ENCODE assay signal across 1 cellular context in the genomic region with DNA sequence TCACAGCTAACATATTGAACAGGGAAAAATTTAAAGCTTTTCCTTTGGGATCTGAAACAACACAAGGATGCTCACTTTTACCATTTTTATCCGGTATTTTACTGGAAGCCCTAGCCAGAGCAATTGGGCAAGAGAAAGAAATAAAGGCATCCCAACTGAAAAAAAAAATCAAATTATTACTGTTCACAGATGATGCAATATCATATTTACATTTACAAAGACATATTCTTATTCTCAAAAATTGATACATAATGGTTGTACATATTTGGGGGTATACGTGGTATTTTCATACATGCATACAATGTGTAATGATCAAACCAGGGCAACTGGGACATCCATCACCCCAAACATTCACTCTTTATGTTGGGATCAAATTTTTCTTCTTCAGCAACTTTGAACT.
TF ChIP-seq lines count a peak whose summit lies in the region.

No MANE protein-coding gene starts in this region.

TF ChIP-seq in K562, 482 proteins besides CTCF, POLR2A, EP300 and RAD21:
- TF ChIP-seq, protein P1, sequence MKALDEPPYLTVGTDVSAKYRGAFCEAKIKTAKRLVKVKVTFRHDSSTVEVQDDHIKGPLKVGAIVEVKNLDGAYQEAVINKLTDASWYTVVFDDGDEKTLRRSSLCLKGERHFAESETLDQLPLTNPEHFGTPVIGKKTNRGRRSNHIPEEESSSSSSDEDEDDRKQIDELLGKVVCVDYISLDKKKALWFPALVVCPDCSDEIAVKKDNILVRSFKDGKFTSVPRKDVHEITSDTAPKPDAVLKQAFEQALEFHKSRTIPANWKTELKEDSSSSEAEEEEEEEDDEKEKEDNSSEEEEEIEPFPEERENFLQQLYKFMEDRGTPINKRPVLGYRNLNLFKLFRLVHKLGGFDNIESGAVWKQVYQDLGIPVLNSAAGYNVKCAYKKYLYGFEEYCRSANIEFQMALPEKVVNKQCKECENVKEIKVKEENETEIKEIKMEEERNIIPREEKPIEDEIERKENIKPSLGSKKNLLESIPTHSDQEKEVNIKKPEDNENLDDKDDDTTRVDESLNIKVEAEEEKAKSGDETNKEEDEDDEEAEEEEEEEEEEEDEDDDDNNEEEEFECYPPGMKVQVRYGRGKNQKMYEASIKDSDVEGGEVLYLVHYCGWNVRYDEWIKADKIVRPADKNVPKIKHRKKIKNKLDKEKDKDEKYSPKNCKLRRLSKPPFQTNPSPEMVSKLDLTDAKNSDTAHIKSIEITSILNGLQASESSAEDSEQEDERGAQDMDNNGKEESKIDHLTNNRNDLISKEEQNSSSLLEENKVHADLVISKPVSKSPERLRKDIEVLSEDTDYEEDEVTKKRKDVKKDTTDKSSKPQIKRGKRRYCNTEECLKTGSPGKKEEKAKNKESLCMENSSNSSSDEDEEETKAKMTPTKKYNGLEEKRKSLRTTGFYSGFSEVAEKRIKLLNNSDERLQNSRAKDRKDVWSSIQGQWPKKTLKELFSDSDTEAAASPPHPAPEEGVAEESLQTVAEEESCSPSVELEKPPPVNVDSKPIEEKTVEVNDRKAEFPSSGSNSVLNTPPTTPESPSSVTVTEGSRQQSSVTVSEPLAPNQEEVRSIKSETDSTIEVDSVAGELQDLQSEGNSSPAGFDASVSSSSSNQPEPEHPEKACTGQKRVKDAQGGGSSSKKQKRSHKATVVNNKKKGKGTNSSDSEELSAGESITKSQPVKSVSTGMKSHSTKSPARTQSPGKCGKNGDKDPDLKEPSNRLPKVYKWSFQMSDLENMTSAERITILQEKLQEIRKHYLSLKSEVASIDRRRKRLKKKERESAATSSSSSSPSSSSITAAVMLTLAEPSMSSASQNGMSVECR (CRISPR knock-in tag; IDR thresholded peaks at IDR 0.05) = no peak
- TF ChIP-seq NFIC (IDR thresholded peaks at IDR 0.05) (no peak), ZNF175 (CRISPR knock-in tag; IDR thresholded peaks at IDR 0.05; ENCODE audit: low read depth) (no peak), ETS2 (tag; IDR thresholded peaks at IDR 0.05; ENCODE audit: borderline replicate concordance, poor library complexity, severe bottlenecking) (no peak), LCOR (CRISPR knock-in tag; IDR thresholded peaks at IDR 0.05) (no peak), ZFPM2 (CRISPR knock-in tag; IDR thresholded peaks at IDR 0.05) (no peak), ZNF644 (tag; IDR thresholded peaks at IDR 0.05; ENCODE audit: low read depth) (no peak), RBFOX2 (IDR thresholded peaks at IDR 0.05; ENCODE audit: low read depth, low read length) (no peak), ARNT (IDR thresholded peaks at IDR 0.05) (no peak), CEBPG (CRISPR knock-in tag; IDR thresholded peaks at IDR 0.05) (no peak), CEBPG (tag; conservative IDR thresholded peaks at IDR 0.05 in 1 of 2, IDR thresholded peaks at IDR 0.05 in 1 of 2) (peak; percentile 32 to 80; a peak in 3 of 4 replicates), CEBPB (tag; IDR thresholded peaks at IDR 0.05) (0 out of 2 replicates have a peak, but pooled peaks have one; percentile 26), SRF (CRISPR knock-in tag; IDR thresholded peaks at IDR 0.05) (no peak), ZNF3 (CRISPR knock-in tag; IDR thresholded peaks at IDR 0.05) (no peak), JUND (IDR thresholded peaks at IDR 0.05; ENCODE audit: borderline replicate concordance, low read depth, low read length) (no peak), JUND (tag; IDR thresholded peaks at IDR 0.05; ENCODE audit: borderline replicate concordance, low read depth, low read length) (no peak), ZNF224 (CRISPR knock-in tag; IDR thresholded peaks at IDR 0.05) (no peak)
- TF ChIP-seq, protein P2, sequence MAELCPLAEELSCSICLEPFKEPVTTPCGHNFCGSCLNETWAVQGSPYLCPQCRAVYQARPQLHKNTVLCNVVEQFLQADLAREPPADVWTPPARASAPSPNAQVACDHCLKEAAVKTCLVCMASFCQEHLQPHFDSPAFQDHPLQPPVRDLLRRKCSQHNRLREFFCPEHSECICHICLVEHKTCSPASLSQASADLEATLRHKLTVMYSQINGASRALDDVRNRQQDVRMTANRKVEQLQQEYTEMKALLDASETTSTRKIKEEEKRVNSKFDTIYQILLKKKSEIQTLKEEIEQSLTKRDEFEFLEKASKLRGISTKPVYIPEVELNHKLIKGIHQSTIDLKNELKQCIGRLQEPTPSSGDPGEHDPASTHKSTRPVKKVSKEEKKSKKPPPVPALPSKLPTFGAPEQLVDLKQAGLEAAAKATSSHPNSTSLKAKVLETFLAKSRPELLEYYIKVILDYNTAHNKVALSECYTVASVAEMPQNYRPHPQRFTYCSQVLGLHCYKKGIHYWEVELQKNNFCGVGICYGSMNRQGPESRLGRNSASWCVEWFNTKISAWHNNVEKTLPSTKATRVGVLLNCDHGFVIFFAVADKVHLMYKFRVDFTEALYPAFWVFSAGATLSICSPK (IDR thresholded peaks at IDR 0.05; ENCODE audit: borderline replicate concordance) = no peak
- TF ChIP-seq, protein P3, sequence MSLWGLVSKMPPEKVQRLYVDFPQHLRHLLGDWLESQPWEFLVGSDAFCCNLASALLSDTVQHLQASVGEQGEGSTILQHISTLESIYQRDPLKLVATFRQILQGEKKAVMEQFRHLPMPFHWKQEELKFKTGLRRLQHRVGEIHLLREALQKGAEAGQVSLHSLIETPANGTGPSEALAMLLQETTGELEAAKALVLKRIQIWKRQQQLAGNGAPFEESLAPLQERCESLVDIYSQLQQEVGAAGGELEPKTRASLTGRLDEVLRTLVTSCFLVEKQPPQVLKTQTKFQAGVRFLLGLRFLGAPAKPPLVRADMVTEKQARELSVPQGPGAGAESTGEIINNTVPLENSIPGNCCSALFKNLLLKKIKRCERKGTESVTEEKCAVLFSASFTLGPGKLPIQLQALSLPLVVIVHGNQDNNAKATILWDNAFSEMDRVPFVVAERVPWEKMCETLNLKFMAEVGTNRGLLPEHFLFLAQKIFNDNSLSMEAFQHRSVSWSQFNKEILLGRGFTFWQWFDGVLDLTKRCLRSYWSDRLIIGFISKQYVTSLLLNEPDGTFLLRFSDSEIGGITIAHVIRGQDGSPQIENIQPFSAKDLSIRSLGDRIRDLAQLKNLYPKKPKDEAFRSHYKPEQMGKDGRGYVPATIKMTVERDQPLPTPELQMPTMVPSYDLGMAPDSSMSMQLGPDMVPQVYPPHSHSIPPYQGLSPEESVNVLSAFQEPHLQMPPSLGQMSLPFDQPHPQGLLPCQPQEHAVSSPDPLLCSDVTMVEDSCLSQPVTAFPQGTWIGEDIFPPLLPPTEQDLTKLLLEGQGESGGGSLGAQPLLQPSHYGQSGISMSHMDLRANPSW (CRISPR knock-in tag; IDR thresholded peaks at IDR 0.05) = no peak
- TF ChIP-seq, protein P4, sequence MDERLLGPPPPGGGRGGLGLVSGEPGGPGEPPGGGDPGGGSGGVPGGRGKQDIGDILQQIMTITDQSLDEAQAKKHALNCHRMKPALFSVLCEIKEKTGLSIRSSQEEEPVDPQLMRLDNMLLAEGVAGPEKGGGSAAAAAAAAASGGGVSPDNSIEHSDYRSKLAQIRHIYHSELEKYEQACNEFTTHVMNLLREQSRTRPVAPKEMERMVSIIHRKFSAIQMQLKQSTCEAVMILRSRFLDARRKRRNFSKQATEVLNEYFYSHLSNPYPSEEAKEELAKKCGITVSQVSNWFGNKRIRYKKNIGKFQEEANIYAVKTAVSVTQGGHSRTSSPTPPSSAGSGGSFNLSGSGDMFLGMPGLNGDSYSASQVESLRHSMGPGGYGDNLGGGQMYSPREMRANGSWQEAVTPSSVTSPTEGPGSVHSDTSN (CRISPR knock-in tag; IDR thresholded peaks at IDR 0.05; ENCODE audit: low read depth) = no peak
- TF ChIP-seq, protein P4 (tag; conservative IDR thresholded peaks at IDR 0.05; ENCODE audit: low read depth) = no peak
- TF ChIP-seq, protein P5, sequence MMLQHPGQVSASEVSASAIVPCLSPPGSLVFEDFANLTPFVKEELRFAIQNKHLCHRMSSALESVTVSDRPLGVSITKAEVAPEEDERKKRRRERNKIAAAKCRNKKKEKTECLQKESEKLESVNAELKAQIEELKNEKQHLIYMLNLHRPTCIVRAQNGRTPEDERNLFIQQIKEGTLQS (IDR thresholded peaks at IDR 0.05) = peak; percentile 55; the same call in 1 of the 2 replicates
- TF ChIP-seq, protein P5 (CRISPR knock-in tag; conservative IDR thresholded peaks at IDR 0.05) = no peak
- TF ChIP-seq, protein P6, sequence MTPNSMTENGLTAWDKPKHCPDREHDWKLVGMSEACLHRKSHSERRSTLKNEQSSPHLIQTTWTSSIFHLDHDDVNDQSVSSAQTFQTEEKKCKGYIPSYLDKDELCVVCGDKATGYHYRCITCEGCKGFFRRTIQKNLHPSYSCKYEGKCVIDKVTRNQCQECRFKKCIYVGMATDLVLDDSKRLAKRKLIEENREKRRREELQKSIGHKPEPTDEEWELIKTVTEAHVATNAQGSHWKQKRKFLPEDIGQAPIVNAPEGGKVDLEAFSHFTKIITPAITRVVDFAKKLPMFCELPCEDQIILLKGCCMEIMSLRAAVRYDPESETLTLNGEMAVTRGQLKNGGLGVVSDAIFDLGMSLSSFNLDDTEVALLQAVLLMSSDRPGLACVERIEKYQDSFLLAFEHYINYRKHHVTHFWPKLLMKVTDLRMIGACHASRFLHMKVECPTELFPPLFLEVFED (CRISPR knock-in tag; conservative IDR thresholded peaks at IDR 0.05) = no peak
- TF ChIP-seq, protein P7, sequence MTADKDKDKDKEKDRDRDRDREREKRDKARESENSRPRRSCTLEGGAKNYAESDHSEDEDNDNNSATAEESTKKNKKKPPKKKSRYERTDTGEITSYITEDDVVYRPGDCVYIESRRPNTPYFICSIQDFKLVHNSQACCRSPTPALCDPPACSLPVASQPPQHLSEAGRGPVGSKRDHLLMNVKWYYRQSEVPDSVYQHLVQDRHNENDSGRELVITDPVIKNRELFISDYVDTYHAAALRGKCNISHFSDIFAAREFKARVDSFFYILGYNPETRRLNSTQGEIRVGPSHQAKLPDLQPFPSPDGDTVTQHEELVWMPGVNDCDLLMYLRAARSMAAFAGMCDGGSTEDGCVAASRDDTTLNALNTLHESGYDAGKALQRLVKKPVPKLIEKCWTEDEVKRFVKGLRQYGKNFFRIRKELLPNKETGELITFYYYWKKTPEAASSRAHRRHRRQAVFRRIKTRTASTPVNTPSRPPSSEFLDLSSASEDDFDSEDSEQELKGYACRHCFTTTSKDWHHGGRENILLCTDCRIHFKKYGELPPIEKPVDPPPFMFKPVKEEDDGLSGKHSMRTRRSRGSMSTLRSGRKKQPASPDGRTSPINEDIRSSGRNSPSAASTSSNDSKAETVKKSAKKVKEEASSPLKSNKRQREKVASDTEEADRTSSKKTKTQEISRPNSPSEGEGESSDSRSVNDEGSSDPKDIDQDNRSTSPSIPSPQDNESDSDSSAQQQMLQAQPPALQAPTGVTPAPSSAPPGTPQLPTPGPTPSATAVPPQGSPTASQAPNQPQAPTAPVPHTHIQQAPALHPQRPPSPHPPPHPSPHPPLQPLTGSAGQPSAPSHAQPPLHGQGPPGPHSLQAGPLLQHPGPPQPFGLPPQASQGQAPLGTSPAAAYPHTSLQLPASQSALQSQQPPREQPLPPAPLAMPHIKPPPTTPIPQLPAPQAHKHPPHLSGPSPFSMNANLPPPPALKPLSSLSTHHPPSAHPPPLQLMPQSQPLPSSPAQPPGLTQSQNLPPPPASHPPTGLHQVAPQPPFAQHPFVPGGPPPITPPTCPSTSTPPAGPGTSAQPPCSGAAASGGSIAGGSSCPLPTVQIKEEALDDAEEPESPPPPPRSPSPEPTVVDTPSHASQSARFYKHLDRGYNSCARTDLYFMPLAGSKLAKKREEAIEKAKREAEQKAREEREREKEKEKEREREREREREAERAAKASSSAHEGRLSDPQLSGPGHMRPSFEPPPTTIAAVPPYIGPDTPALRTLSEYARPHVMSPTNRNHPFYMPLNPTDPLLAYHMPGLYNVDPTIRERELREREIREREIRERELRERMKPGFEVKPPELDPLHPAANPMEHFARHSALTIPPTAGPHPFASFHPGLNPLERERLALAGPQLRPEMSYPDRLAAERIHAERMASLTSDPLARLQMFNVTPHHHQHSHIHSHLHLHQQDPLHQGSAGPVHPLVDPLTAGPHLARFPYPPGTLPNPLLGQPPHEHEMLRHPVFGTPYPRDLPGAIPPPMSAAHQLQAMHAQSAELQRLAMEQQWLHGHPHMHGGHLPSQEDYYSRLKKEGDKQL (CRISPR knock-in tag; IDR thresholded peaks at IDR 0.05; ENCODE audit: borderline replicate concordance) = no peak
